1 cellular context compared by ENCODE assay signal in genomic region chr5:97062046-97062445, GRCh38.
TF ChIP-seq lines count a peak whose summit lies in the region.

No MANE protein-coding gene starts in this region.

TF ChIP-seq in WTC11, 78 proteins besides CTCF, POLR2A, EP300 and RAD21 (continued from another document):
- no peak for TF ChIP-seq PRDM15 (CRISPR knock-in tag; IDR thresholded peaks at IDR 0.05)
- TF ChIP-seq ATF3 (CRISPR knock-in tag; conservative IDR thresholded peaks at IDR 0.05): no peak
- no peak for TF ChIP-seq CDX4 (CRISPR knock-in tag; IDR thresholded peaks at IDR 0.05; ENCODE audit: borderline replicate concordance)
- TF ChIP-seq ZMAT4 (CRISPR knock-in tag; IDR thresholded peaks at IDR 0.05): no peak
- 0 out of 2 replicates have a peak, but pooled peaks have one; percentile 18 for TF ChIP-seq ETV6 (CRISPR knock-in tag; IDR thresholded peaks at IDR 0.05)
